In the genomic region with DNA sequence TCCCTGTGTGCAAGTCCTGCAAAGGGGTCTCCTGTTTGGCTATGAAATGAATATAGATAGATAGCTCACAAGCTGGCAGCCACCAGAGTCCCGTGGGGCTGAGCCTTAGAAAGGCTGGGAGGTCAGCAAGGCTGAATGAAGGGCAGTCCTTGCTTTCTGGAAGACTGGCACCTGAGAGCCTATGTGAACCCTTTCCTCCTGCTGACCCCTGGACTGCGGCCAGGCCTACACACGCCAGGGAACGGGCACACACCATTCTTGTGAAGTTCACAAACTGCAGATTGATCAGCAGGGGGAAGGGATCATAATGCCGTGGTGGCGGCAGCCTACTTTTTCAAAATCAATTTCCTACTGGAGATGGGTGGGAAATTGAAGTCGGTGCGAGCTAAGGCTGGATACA, we compare ENCODE assay signal across 14 cellular contexts. TPM values are rescaled to one million over a fixed set of nuclear protein-coding genes. Genes with fewer than 3 reads are reported as not detected.
DNase-seq lines count a peak whose midpoint lies in the region; ATAC-seq and TF ChIP-seq lines count a peak whose summit lies in the region.
"Had no signal": no experiment of that assay in that cellular context is flagged by ENCODE, and none has a peak within 500 bp of the region (broad histone marks: within the 10 kb centered on the region; RNA-seq: fewer than 3 reads in every experiment).

No MANE protein-coding gene starts in this region.

- DNase-seq in T-helper 1 cell = no peak
- no peak for DNase-seq in effector memory CD4-positive, alpha-beta T cell
- DNase-seq in esophagus muscularis mucosa (ENCODE audit: extremely low spot score) = no peak
- DNase-seq: 8988T, DMS 273 treated with DMSO at 0.1 percent for 48 hours, NCI-H187, SJCRH30, testis had no signal

- WGBS in esophagus muscularis mucosa = 99% methylated on average over 6 of the region's 8 CpGs

- no peak overlapping the region for H3K27ac Mint-ChIP-seq in T-helper 1 cell treated with Interleukin-12 subunit alpha and Interleukin-12 subunit beta and Interleukin-4 antibody, amounts not matched to agents 30 μg/mL and 1 μg/mL, for 36 hours

- peaks cover 6% of the 10 kb centered on the region for H3K27me3 Mint-ChIP-seq in T-helper 1 cell treated with Interleukin-12 subunit alpha and Interleukin-12 subunit beta and Interleukin-4 antibody, amounts not matched to agents 30 μg/mL and 1 μg/mL, for 36 hours (ENCODE audit: low read depth)

- TF ChIP-seq EP300 in esophagus muscularis mucosa (IDR thresholded peaks at IDR 0.05) = no peak

- H3K4me1 Mint-ChIP-seq in T-helper 1 cell treated with Interleukin-12 subunit alpha and Interleukin-12 subunit beta and Interleukin-4 antibody, amounts not matched to agents 30 μg/mL and 1 μg/mL, for 36 hours (ENCODE audit: low read depth) = peaks cover 22% of the 10 kb centered on the region

- no peaks in the 10 kb centered on the region for H3K9me3 Mint-ChIP-seq in T-helper 1 cell treated with Interleukin-12 subunit alpha and Interleukin-12 subunit beta and Interleukin-4 antibody, amounts not matched to agents 30 μg/mL and 1 μg/mL, for 36 hours

- H3K36me3 Mint-ChIP-seq in T-helper 1 cell treated with Interleukin-12 subunit alpha and Interleukin-12 subunit beta and Interleukin-4 antibody, amounts not matched to agents 30 μg/mL and 1 μg/mL, for 36 hours (ENCODE audit: low read depth) = peaks cover 7% of the 10 kb centered on the region

- H3K9me3 ChIP-seq in HUES6 (ENCODE audit: control insufficient read depth, insufficient read depth, low read depth, low read length) = no peaks in the 10 kb centered on the region
- H3K9me3 ChIP-seq in effector memory CD4-positive, alpha-beta T cell (ENCODE audit: control insufficient read depth, low read length) = no peaks in the 10 kb centered on the region
- no peaks in the 10 kb centered on the region for H3K9me3 ChIP-seq in neutrophil
- no peaks in the 10 kb centered on the region for H3K9me3 ChIP-seq in esophagus muscularis mucosa
- H3K9me3 ChIP-seq: SJCRH30, testis had no signal

- H3K4me1 ChIP-seq in HUES6 (ENCODE audit: control insufficient read depth, insufficient read depth, low read length) (peaks cover 20% of the 10 kb centered on the region), neutrophil (ENCODE audit: control insufficient read depth in 1 of 2, insufficient read depth in 1 of 2, low read depth in 1 of 2, low read length in 1 of 2) (peaks cover 37 to 46% of the 10 kb centered on the region in 2 experiments), esophagus muscularis mucosa (peaks cover 10 to 42% (median 32%) of the 10 kb centered on the region in 4 donors)
- peaks cover 28% of the 10 kb centered on the region for H3K4me1 ChIP-seq in effector memory CD4-positive, alpha-beta T cell (ENCODE audit: control insufficient read depth, insufficient read depth, low read length, poor library complexity, severe bottlenecking)

- no peak for TF ChIP-seq POLR2A in esophagus muscularis mucosa (IDR thresholded peaks at IDR 0.05; ENCODE audit: low read depth)

- TF ChIP-seq CTCF in neutrophil (IDR thresholded peaks at IDR 0.05) (no peak), esophagus muscularis mucosa (IDR thresholded peaks at IDR 0.05) (no peak)

- H3K36me3 ChIP-seq in HUES6 (ENCODE audit: control insufficient read depth, insufficient read depth, low read length) = peaks cover 34% of the 10 kb centered on the region
- H3K36me3 ChIP-seq in effector memory CD4-positive, alpha-beta T cell (ENCODE audit: control insufficient read depth, insufficient read depth, low read length) = peaks cover 33% of the 10 kb centered on the region
- H3K36me3 ChIP-seq in neutrophil = peaks cover 45% of the 10 kb centered on the region
- peaks cover 35 to 44% (median 41%) of the 10 kb centered on the region in 4 donors for H3K36me3 ChIP-seq in esophagus muscularis mucosa
- H3K36me3 ChIP-seq: SJCRH30 had no signal

- intact Hi-C loops in esophagus muscularis mucosa (cut with DNase I) = no loop called here

- H3K4me3 Mint-ChIP-seq in T-helper 1 cell treated with Interleukin-12 subunit alpha and Interleukin-12 subunit beta and Interleukin-4 antibody, amounts not matched to agents 30 μg/mL and 1 μg/mL, for 36 hours = peak overlapping the region; percentile 63

- H3K4me3 ChIP-seq in HUES6 (ENCODE audit: low read depth, low read length) (peak overlapping the region; percentile 56), neutrophil (ENCODE audit: low read depth in 1 of 2, low read length in 1 of 2) (peak overlapping the region; percentile 63 to 86), esophagus muscularis mucosa (no peak overlapping the region)
- peak overlapping the region; percentile 51 for H3K4me3 ChIP-seq in effector memory CD4-positive, alpha-beta T cell (ENCODE audit: insufficient read depth, low read depth, low read length, poor library complexity, severe bottlenecking)
- H3K4me3 ChIP-seq: SJCRH30 had no signal

- no peak overlapping the region for H3K27ac ChIP-seq in HUES6 (ENCODE audit: low read depth, low read length)
- H3K27ac ChIP-seq in effector memory CD4-positive, alpha-beta T cell (ENCODE audit: insufficient read depth, low read length, poor library complexity, severe bottlenecking) = no peak overlapping the region
- H3K27ac ChIP-seq in neutrophil = peak overlapping the region; percentile 95
- H3K27ac ChIP-seq in esophagus muscularis mucosa (replicated peaks in 1 of 4) = no peak overlapping the region
- H3K27ac ChIP-seq: SJCRH30, testis had no signal

- ATAC-seq in HG03196 (IDR thresholded peaks at IDR 0.05; ENCODE audit: unreplicated experiment) (no peak), GM19397 (IDR thresholded peaks at IDR 0.05; ENCODE audit: unreplicated experiment) (no peak)

- H3K27me3 ChIP-seq in HUES6 (ENCODE audit: control insufficient read depth, insufficient read depth, low read length) (peaks cover 3% of the 10 kb centered on the region; the same call in 1 of the 2 replicates), neutrophil (peaks cover 48% of the 10 kb centered on the region), esophagus muscularis mucosa (peaks cover 0 to 35% (median 23%) of the 10 kb centered on the region in 4 donors)
- no peaks in the 10 kb centered on the region for H3K27me3 ChIP-seq in effector memory CD4-positive, alpha-beta T cell (replicated peaks; ENCODE audit: control insufficient read depth, insufficient read depth, low read length, poor library complexity, severe bottlenecking)
- H3K27me3 ChIP-seq: SJCRH30, testis had no signal

- peak overlapping the region; percentile 38 for H3K9ac ChIP-seq in HUES6 (ENCODE audit: low read length)

RNA-seq across cellular contexts. Expression of a gene that starts 1.0 kb away (rescaled TPM):
- 1 to 10 TPM in 2 of 4 donors, under 1 TPM in 2; 0.32 to 1.5 (median 0.88) TPM for total RNA-seq in esophagus muscularis mucosa

RNA-seq across cellular contexts. Expression of a gene that starts 4.5 kb away (rescaled TPM):
- 1 to 10 TPM in 1 of 4 donors, under 1 TPM in 2, not detected in 1; 0.13 to 1.2 (median 0.63) TPM for total RNA-seq in esophagus muscularis mucosa

RNA-seq across cellular contexts. Expression of a gene that starts 33.7 kb away (rescaled TPM):
- total RNA-seq in esophagus muscularis mucosa = under 1 TPM in 1 of 4 donors, not detected in 3; 0.33 TPM
- total RNA-seq: lower leg skin, SJCRH30 had no signal

RNA-seq across cellular contexts. Expression of a gene that starts 41.5 kb away (rescaled TPM):
- total RNA-seq in esophagus muscularis mucosa = 10 to 100 TPM; 38.8 to 73.4 (median 55.5) TPM

RNA-seq across cellular contexts. Expression of a gene that starts 41.7 kb away (rescaled TPM):
- total RNA-seq in esophagus muscularis mucosa = 10 to 100 TPM; 59.8 to 96.3 (median 69.5) TPM

Comparison
In these comparisons a context has a peak if more than half of its experiments do, and no peak if none do; other contexts are left out.
1. H3K4me3 ChIP-seq: peak in HUES6 (single experiment), effector memory CD4-positive, alpha-beta T cell (single experiment) and neutrophil (2 of 2); none in esophagus muscularis mucosa (0 of 4).